ENCODE assay signal across 13 cellular contexts in the genomic region with DNA sequence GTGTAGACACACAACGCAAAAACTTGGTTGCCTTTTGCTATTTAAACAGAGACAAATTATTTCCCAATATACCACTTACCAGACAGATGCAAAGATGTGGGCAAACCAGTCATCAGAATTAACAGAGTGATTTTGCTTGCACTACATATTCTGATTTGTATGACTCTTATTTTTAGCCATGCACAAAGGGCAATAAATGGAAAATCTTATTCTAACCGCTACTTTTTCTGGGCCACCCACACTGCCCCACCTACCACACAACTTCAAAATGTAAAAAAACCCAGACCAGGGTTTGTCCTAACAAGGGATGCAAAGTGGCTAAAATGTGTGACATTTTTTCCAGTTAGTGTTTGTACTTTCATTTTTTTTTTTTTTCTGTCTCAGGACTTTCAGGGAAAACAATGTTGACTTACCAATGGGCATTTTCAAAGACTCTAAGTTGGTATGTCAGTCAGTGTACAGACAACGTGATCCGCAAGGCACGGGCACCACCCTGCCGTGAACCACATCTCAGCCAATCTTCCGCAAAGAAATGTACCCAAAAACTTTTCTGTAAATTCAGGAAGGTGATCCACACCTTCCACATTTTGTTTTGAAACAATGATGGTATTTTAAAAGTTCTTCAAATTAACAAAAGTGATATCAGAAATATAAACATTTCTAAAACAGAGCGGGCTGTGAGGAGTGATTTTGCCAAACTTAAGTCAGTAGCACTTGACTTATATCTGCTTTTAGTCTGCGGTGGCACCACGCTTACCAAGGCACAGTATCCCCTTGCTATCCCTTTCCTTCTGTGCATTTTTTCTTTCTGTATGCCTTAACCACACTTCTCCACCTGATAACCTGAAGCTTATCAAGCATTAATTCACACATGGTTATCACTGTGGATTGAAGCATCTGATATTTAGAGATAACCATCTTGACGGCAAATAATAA.
DNase-seq lines count a peak whose midpoint lies in the region; ATAC-seq and TF ChIP-seq lines count a peak whose summit lies in the region.
"Had no signal": no experiment of that assay in that cellular context is flagged by ENCODE, and none has a peak within 500 bp of the region (broad histone marks: within the 10 kb centered on the region; RNA-seq: fewer than 3 reads in every experiment).

No MANE protein-coding gene starts in this region.

- CTCF ChIA-PET in activated CD4-positive, alpha-beta memory T cell treated with anti-CD3 and anti-CD28 coated beads, Interleukin-2, amount 10 ng/mL, durations not matched to agents 7 days and 5 days (lab: Charles Lee), result no interaction called here
- CTCF ChIA-PET in GM10248 (lab: Yijun Ruan, JAX), result no interaction called here

- peaks cover 31% of the 10 kb centered on the region for H3K36me3 Mint-ChIP-seq in activated CD4-positive, alpha-beta memory T cell treated with anti-CD3 and anti-CD28 coated beads, Interleukin-2, amount 10 ng/mL, durations not matched to agents 7 days and 5 days (ENCODE audit: low read depth)
- H3K36me3 Mint-ChIP-seq in immature natural killer cell, result no peaks in the 10 kb centered on the region
- peaks cover 3% of the 10 kb centered on the region for H3K36me3 Mint-ChIP-seq in neural progenitor cell

- H3K4me3 ChIP-seq in NB4 (ENCODE audit: low read depth, low read length) (no peak overlapping the region), neural progenitor cell (no peak overlapping the region)
- H3K4me3 ChIP-seq: right atrium auricular region had no signal

- POLR2A ChIA-PET in activated CD4-positive, alpha-beta memory T cell treated with anti-CD3 and anti-CD28 coated beads, Interleukin-2, amount 10 ng/mL, durations not matched to agents 7 days and 5 days (lab: Charles Lee), result interaction anchor here (0.6 to 1.5 kb wide), 11 partner anchors 28 to 395 kb away, joined by 3 to 6 read pairs (median 3); no protein-coding TSS in a partner anchor
- POLR2A ChIA-PET in GM10248 (lab: Yijun Ruan, JAX), result no interaction called here

- H3K4me1 Mint-ChIP-seq in activated CD4-positive, alpha-beta memory T cell treated with anti-CD3 and anti-CD28 coated beads, Interleukin-2, amount 10 ng/mL, durations not matched to agents 7 days and 5 days, result peaks cover 75% of the 10 kb centered on the region
- H3K4me1 Mint-ChIP-seq in immature natural killer cell, result peaks cover 77 to 93% of the 10 kb centered on the region in 2 donors
- peaks cover 30% of the 10 kb centered on the region for H3K4me1 Mint-ChIP-seq in neural progenitor cell

- H3F3A ChIP-seq in neural progenitor cell (ENCODE audit: low read depth), result peaks cover 2% of the 10 kb centered on the region

- no peak overlapping the region for H3K9ac ChIP-seq in neural progenitor cell

- peak overlapping the region; percentile 75 for H3K27ac Mint-ChIP-seq in activated CD4-positive, alpha-beta memory T cell treated with anti-CD3 and anti-CD28 coated beads, Interleukin-2, amount 10 ng/mL, durations not matched to agents 7 days and 5 days
- H3K27ac Mint-ChIP-seq in immature natural killer cell (peak overlapping the region; percentile 94 to 98 (median 96)), neural progenitor cell (no peak overlapping the region)

- no peaks in the 10 kb centered on the region for H3K36me3 ChIP-seq in neural progenitor cell
- H3K36me3 ChIP-seq: right atrium auricular region had no signal

- no peaks in the 10 kb centered on the region for H3K9me3 ChIP-seq in neural progenitor cell (ENCODE audit: low read depth)
- H3K9me3 ChIP-seq: right atrium auricular region had no signal

- TF ChIP-seq CTCF in NB4 (IDR thresholded peaks at IDR 0.05; ENCODE audit: low read depth, low read length) (no peak), GM10248 (IDR thresholded peaks at IDR 0.05; ENCODE audit: control extremely low read depth, extremely low read depth, low read depth, missing control alignments) (no peak), neural progenitor cell (IDR thresholded peaks at IDR 0.05) (no peak)

- DNase-seq in NB4 (ENCODE audit: low read depth) (peak; percentile 26), immature natural killer cell (peak; percentile 46 to 54 (median 47)), GM10248 (ENCODE audit: extremely low spot score) (no peak), neural progenitor cell (ENCODE audit: low spot score) (no peak)
- no peak for DNase-seq in activated CD4-positive, alpha-beta memory T cell treated with anti-CD3 and anti-CD28 coated beads, Interleukin-2, amount 10 ng/mL, durations not matched to agents 7 days and 5 days
- DNase-seq in stimulated activated CD8-positive, alpha-beta memory T cell treated with anti-CD3 and anti-CD28 coated beads, Interleukin-12 subunit alpha, Interleukin-12 subunit beta, amount 100 ng/mL, for 4 hours (ENCODE audit: low read depth), result peak; percentile 38
- DNase-seq: dorsolateral prefrontal cortex, foreskin fibroblast, MM.1S, NCI-H345 had no signal

- H3K4me3 Mint-ChIP-seq in activated CD4-positive, alpha-beta memory T cell treated with anti-CD3 and anti-CD28 coated beads, Interleukin-2, amount 10 ng/mL, durations not matched to agents 7 days and 5 days, result peak overlapping the region; percentile 76
- peak overlapping the region; percentile 90 to 98 (median 93) for H3K4me3 Mint-ChIP-seq in immature natural killer cell
- H3K4me3 Mint-ChIP-seq in neural progenitor cell, result no peak overlapping the region

- no peaks in the 10 kb centered on the region for H3K27me3 ChIP-seq in neural progenitor cell
- H3K27me3 ChIP-seq: dorsolateral prefrontal cortex, right atrium auricular region had no signal

- no peak overlapping the region for H3K27ac ChIP-seq in neural progenitor cell
- H3K27ac ChIP-seq: C4-2B, right atrium auricular region had no signal

- TF ChIP-seq POLR2A in NB4 (IDR thresholded peaks at IDR 0.05; ENCODE audit: extremely low read depth, insufficient read length), result no peak

- peaks cover 59% of the 10 kb centered on the region for H3K27me3 Mint-ChIP-seq in activated CD4-positive, alpha-beta memory T cell treated with anti-CD3 and anti-CD28 coated beads, Interleukin-2, amount 10 ng/mL, durations not matched to agents 7 days and 5 days
- peaks cover 2 to 15% (median 10%) of the 10 kb centered on the region in 3 donors for H3K27me3 Mint-ChIP-seq in immature natural killer cell (ENCODE audit: low read depth in 3 of 3)
- H3K27me3 Mint-ChIP-seq in neural progenitor cell (ENCODE audit: insufficient read depth, low read depth), result peaks cover 2% of the 10 kb centered on the region

- no peaks in the 10 kb centered on the region for H3K9me3 Mint-ChIP-seq in activated CD4-positive, alpha-beta memory T cell treated with anti-CD3 and anti-CD28 coated beads, Interleukin-2, amount 10 ng/mL, durations not matched to agents 7 days and 5 days
- H3K9me3 Mint-ChIP-seq in immature natural killer cell, result no peaks in the 10 kb centered on the region
- H3K9me3 Mint-ChIP-seq in neural progenitor cell, result no peaks in the 10 kb centered on the region

- no peaks in the 10 kb centered on the region for H3K79me2 ChIP-seq in neural progenitor cell (ENCODE audit: low read depth)

- no peak for ATAC-seq in GM19463 (IDR thresholded peaks at IDR 0.05; ENCODE audit: unreplicated experiment)

- no peaks in the 10 kb centered on the region for H4K20me1 ChIP-seq in neural progenitor cell (ENCODE audit: low read depth)

- H3K4me1 ChIP-seq in neural progenitor cell, result peaks cover 15% of the 10 kb centered on the region
- H3K4me1 ChIP-seq: right atrium auricular region had no signal

- H3K4me2 ChIP-seq in neural progenitor cell, result no peak overlapping the region

- no peak overlapping the region for H2AFZ ChIP-seq in neural progenitor cell (replicated peaks)

Comparison
In these comparisons a context has a peak if more than half of its experiments do, and no peak if none do; other contexts are left out.
1. DNase-seq: peak in NB4 (single experiment), immature natural killer cell (3 of 3) and stimulated activated CD8-positive, alpha-beta memory T cell treated with anti-CD3 and anti-CD28 coated beads, Interleukin-12 subunit alpha, Interleukin-12 subunit beta, amount 100 ng/mL, for 4 hours (single experiment); none in activated CD4-positive, alpha-beta memory T cell treated with anti-CD3 and anti-CD28 coated beads, Interleukin-2, amount 10 ng/mL, durations not matched to agents 7 days and 5 days (single experiment), GM10248 (single experiment) and neural progenitor cell (single experiment).